1 cellular context compared by ENCODE assay signal in the genomic region with DNA sequence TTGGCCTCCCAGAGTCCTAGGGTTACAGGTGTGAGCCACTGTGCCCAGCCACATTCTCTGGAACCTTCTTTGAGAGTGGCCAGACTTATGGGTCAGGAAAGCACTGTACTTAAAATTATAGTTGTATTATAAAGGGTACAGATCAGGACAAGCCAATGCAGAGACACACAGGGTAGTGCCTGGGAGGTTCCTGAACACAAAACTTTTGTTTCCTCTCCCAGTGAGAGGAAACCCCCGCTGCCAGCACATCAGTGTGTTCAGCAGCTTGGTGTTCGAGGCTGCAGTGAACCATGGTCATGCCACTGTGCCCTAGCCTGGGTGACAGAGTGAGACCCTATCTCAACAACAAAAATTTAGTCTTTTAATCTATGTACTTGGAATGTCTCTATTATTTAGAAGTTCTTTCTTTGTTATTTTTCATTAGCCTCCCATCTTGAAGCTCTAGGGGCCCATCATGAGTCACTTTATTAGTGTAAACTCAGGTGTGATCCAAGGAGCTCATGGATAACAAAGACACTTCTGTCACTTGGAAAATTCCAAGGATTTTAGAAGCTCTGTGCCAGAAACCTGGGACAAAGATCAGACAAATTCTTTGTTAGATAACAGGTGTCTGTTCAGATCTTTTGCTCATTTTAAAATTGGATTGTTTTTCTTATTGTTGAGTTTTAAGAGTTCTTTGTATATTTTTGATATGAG.
TF ChIP-seq lines count a peak whose summit lies in the region.

No MANE protein-coding gene starts in this region.

TF ChIP-seq in IMR-90, 13 proteins besides CTCF, POLR2A, EP300 and RAD21:
- TF ChIP-seq FOS (IDR thresholded peaks at IDR 0.05; ENCODE audit: low read depth, low read length) (no peak), BHLHE40 (IDR thresholded peaks at IDR 0.05; ENCODE audit: low read depth, low read length) (no peak), ELK1 (IDR thresholded peaks at IDR 0.05; ENCODE audit: borderline replicate concordance, low read depth, low read length) (no peak), RFX5 (IDR thresholded peaks at IDR 0.05; ENCODE audit: low read depth, low read length) (no peak), RCOR1 (IDR thresholded peaks at IDR 0.05; ENCODE audit: insufficient replicate concordance, low read length) (no peak), MAFK (IDR thresholded peaks at IDR 0.05; ENCODE audit: low read depth, low read length) (no peak), CHD1 (IDR thresholded peaks at IDR 0.05; ENCODE audit: low read depth, low read length) (no peak), CEBPB (IDR thresholded peaks at IDR 0.05; ENCODE audit: low read depth, low read length) (no peak), USF2 (IDR thresholded peaks at IDR 0.05; ENCODE audit: low read depth, low read length) (no peak), NFE2L2 (IDR thresholded peaks at IDR 0.05; ENCODE audit: low read depth, low read length) (no peak), MAZ (IDR thresholded peaks at IDR 0.05; ENCODE audit: borderline replicate concordance, low read depth, low read length) (no peak), MXI1 (IDR thresholded peaks at IDR 0.05; ENCODE audit: borderline replicate concordance, low read depth, low read length) (no peak), SMC3 (IDR thresholded peaks at IDR 0.05; ENCODE audit: low read depth, low read length) (no peak)
